Comparison of ENCODE assay signal across 1 cellular context in the genomic region with DNA sequence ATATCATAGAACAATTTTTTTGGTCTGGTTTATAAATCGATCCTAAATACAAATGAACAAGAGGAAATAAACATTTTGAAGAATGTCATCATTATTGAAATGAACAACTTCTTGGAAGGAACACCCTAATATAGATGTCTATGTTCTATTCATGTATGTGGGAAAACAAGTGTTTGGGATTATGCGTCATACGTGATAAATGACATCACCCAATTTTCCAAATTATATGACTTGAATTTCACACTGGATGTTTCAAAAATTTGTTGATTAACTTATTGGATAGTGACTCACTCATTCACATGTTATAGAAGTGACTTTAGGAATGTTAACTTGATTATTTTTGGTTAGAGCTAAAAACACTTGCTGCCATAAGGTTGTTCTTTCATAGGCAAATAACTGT.
TF ChIP-seq lines count a peak whose summit lies in the region.

No MANE protein-coding gene starts in this region.

TF ChIP-seq in GM23338, 12 proteins besides CTCF, POLR2A, EP300 and RAD21 (continued from another document):
- TF ChIP-seq, protein P1, sequence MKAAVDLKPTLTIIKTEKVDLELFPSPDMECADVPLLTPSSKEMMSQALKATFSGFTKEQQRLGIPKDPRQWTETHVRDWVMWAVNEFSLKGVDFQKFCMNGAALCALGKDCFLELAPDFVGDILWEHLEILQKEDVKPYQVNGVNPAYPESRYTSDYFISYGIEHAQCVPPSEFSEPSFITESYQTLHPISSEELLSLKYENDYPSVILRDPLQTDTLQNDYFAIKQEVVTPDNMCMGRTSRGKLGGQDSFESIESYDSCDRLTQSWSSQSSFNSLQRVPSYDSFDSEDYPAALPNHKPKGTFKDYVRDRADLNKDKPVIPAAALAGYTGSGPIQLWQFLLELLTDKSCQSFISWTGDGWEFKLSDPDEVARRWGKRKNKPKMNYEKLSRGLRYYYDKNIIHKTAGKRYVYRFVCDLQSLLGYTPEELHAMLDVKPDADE (IDR thresholded peaks at IDR 0.05), result no peak
- TF ChIP-seq JUNB (IDR thresholded peaks at IDR 0.05; ENCODE audit: unreplicated experiment), result no peak
- TF ChIP-seq POLR2AphosphoS5 (IDR thresholded peaks at IDR 0.05; ENCODE audit: low read depth), result no peak
- TF ChIP-seq NANOG (IDR thresholded peaks at IDR 0.05; ENCODE audit: borderline replicate concordance), result no peak
- TF ChIP-seq CREB1 (CRISPR knock-in tag; IDR thresholded peaks at IDR 0.05; ENCODE audit: low read depth), result no peak
- TF ChIP-seq, protein P2, sequence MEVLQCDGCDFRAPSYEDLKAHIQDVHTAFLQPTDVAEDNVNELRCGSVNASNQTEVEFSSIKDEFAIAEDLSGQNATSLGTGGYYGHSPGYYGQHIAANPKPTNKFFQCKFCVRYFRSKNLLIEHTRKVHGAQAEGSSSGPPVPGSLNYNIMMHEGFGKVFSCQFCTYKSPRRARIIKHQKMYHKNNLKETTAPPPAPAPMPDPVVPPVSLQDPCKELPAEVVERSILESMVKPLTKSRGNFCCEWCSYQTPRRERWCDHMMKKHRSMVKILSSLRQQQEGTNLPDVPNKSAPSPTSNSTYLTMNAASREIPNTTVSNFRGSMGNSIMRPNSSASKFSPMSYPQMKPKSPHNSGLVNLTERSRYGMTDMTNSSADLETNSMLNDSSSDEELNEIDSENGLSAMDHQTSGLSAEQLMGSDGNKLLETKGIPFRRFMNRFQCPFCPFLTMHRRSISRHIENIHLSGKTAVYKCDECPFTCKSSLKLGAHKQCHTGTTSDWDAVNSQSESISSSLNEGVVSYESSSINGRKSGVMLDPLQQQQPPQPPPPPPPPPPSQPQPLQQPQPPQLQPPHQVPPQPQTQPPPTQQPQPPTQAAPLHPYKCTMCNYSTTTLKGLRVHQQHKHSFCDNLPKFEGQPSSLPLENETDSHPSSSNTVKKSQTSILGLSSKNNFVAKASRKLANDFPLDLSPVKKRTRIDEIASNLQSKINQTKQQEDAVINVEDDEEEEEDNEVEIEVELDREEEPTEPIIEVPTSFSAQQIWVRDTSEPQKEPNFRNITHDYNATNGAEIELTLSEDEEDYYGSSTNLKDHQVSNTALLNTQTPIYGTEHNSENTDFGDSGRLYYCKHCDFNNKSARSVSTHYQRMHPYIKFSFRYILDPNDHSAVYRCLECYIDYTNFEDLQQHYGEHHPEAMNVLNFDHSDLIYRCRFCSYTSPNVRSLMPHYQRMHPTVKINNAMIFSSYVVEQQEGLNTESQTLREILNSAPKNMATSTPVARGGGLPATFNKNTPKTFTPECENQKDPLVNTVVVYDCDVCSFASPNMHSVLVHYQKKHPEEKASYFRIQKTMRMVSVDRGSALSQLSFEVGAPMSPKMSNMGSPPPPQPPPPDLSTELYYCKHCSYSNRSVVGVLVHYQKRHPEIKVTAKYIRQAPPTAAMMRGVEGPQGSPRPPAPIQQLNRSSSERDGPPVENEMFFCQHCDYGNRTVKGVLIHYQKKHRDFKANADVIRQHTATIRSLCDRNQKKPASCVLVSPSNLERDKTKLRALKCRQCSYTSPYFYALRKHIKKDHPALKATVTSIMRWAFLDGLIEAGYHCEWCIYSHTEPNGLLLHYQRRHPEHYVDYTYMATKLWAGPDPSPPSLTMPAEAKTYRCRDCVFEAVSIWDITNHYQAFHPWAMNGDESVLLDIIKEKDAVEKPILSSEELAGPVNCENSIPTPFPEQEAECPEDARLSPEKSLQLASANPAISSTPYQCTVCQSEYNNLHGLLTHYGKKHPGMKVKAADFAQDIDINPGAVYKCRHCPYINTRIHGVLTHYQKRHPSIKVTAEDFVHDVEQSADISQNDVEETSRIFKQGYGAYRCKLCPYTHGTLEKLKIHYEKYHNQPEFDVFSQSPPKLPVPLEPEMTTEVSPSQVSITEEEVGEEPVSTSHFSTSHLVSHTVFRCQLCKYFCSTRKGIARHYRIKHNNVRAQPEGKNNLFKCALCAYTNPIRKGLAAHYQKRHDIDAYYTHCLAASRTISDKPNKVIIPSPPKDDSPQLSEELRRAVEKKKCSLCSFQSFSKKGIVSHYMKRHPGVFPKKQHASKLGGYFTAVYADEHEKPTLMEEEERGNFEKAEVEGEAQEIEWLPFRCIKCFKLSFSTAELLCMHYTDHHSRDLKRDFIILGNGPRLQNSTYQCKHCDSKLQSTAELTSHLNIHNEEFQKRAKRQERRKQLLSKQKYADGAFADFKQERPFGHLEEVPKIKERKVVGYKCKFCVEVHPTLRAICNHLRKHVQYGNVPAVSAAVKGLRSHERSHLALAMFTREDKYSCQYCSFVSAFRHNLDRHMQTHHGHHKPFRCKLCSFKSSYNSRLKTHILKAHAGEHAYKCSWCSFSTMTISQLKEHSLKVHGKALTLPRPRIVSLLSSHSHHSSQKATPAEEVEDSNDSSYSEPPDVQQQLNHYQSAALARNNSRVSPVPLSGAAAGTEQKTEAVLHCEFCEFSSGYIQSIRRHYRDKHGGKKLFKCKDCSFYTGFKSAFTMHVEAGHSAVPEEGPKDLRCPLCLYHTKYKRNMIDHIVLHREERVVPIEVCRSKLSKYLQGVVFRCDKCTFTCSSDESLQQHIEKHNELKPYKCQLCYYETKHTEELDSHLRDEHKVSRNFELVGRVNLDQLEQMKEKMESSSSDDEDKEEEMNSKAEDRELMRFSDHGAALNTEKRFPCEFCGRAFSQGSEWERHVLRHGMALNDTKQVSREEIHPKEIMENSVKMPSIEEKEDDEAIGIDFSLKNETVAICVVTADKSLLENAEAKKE (CRISPR knock-in tag; IDR thresholded peaks at IDR 0.05), result no peak
- TF ChIP-seq EZH2 (IDR thresholded peaks at IDR 0.05; ENCODE audit: low read depth, unreplicated experiment), result no peak
- TF ChIP-seq STAT1 (IDR thresholded peaks at IDR 0.05; ENCODE audit: unreplicated experiment), result no peak
